In genomic region chr16:74768239-74768638, GRCh38 we compare ENCODE assay signal across 18 cellular contexts. TPM values are rescaled to one million over a fixed set of nuclear protein-coding genes. Genes with fewer than 3 reads are reported as not detected.
DNase-seq lines count a peak whose midpoint lies in the region; ATAC-seq, FAIRE-seq and TF ChIP-seq lines count a peak whose summit lies in the region.
"Had no signal": no experiment of that assay in that cellular context is flagged by ENCODE, and none has a peak within 500 bp of the region (broad histone marks: within the 10 kb centered on the region; RNA-seq: fewer than 3 reads in every experiment).

No MANE protein-coding gene starts in this region.

- RAD21 ChIA-PET in HCT116 (lab: Charles Lee; ENCODE audit: low non-redundant PET in 1 of 2, low total read pairs in 2 of 2, uncharacterized antibody in 2 of 2, unreplicated experiment in 2 of 2) = no interaction called here

- H3K79me2 ChIP-seq in HCT116 (ENCODE audit: insufficient read depth, low read length) = no peaks in the 10 kb centered on the region

- no peak overlapping the region for H3K9ac ChIP-seq in HCT116 (ENCODE audit: low read length)
- H3K9ac ChIP-seq: BLaER1 treated with 17β-estradiol and CSF1 and Interleukin-3, amounts not matched to agents 10 nM and 100 nM had no signal

- H3K27ac ChIP-seq in A549 (no peak overlapping the region), HCT116 (ENCODE audit: low read depth, low read length) (no peak overlapping the region), upper lobe of right lung (no peak overlapping the region)
- H3K27ac ChIP-seq: BLaER1 treated with 17β-estradiol and CSF1 and Interleukin-3, amounts not matched to agents 10 nM and 100 nM had no signal

- intact Hi-C loops in HCT116 (cut with micrococcal nuclease) (no loop called here), upper lobe of right lung (cut with DNase I) (no loop called here)

- peak; percentile 35 to 60; a peak in 3 of 6 replicates for ATAC-seq in A549
- 0 out of 2 replicates have a peak, but pooled peaks have one; percentile 37 for ATAC-seq in HCT116
- no peak for ATAC-seq in upper lobe of right lung
- no peak for ATAC-seq in stimulated activated naive CD8-positive, alpha-beta T cell treated with anti-CD3 and anti-CD28 coated beads, Interleukin-15, Interleukin-2, amounts not matched to agents 100 U/mL and 50 U/mL, for 24 hours
- ATAC-seq: GM12878, K562 had no signal

- TF ChIP-seq RAD21 in A549 (conservative IDR thresholded peaks at IDR 0.05 in 1 of 2, IDR thresholded peaks at IDR 0.05 in 1 of 2) (no peak), HCT116 (IDR thresholded peaks at IDR 0.05; ENCODE audit: low read depth) (no peak)

- CTCF ChIA-PET in A549 (lab: Yijun Ruan, JAX) = interaction anchor here (1.0 to 2.1 kb wide), 4 partner anchors 35 to 94 kb away, joined by 3 to 8 read pairs (median 4); no protein-coding TSS in a partner anchor
- CTCF ChIA-PET in HCT116 (lab: Charles Lee) = no interaction called here

- H3K4me1 ChIP-seq in A549 = peaks cover 3% of the 10 kb centered on the region; the same call in 1 of the 3 replicates
- peaks cover 5 to 14% of the 10 kb centered on the region in 2 experiments; a peak in 3 of 4 replicates for H3K4me1 ChIP-seq in HCT116 (ENCODE audit: control insufficient read depth in 1 of 2, insufficient read depth in 2 of 2, low read length in 2 of 2)
- H3K4me1 ChIP-seq in upper lobe of right lung = no peaks in the 10 kb centered on the region

- H4K20me1 ChIP-seq in HCT116 (ENCODE audit: insufficient read depth) = no peaks in the 10 kb centered on the region
- H4K20me1 ChIP-seq: BLaER1 treated with 17β-estradiol and CSF1 and Interleukin-3, amounts not matched to agents 10 nM and 100 nM had no signal

- FAIRE-seq in A549 (lab: Jason Lieb, UNC) (no peak), RCC 7860 (lab: Jason Lieb, UNC) (no peak)
- FAIRE-seq: GM12878, GM18507, HTR-8/SVneo, K562 had no signal

- no peaks in the 10 kb centered on the region for H3K9me2 ChIP-seq in HCT116 (ENCODE audit: insufficient read depth)

- H3K36me3 ChIP-seq in HCT116 (ENCODE audit: control insufficient read depth in 1 of 2, insufficient read depth in 2 of 2, low read length in 2 of 2) (no peaks in the 10 kb centered on the region), upper lobe of right lung (no peaks in the 10 kb centered on the region)
- H3K36me3 ChIP-seq: BLaER1 treated with 17β-estradiol and CSF1 and Interleukin-3, amounts not matched to agents 10 nM and 100 nM had no signal

- H2AFZ ChIP-seq in HCT116 (ENCODE audit: low read depth, low read length, poor library complexity, severe bottlenecking) = no peak overlapping the region

- TF ChIP-seq EP300 in A549 (IDR thresholded peaks at IDR 0.05) = no peak

- no peaks in the 10 kb centered on the region for H3K27me3 ChIP-seq in HCT116 (ENCODE audit: insufficient read depth, low read length)
- peaks cover 14% of the 10 kb centered on the region for H3K27me3 ChIP-seq in upper lobe of right lung

- TF ChIP-seq CTCF in A549 (IDR thresholded peaks at IDR 0.05) (no peak), HCT116 (IDR thresholded peaks at IDR 0.05 in 2 of 3, conservative IDR thresholded peaks at IDR 0.05 in 1 of 3; ENCODE audit: borderline replicate concordance in 1 of 3, insufficient read depth in 1 of 3, low read depth in 2 of 3, low read length in 2 of 3) (no peak), upper lobe of right lung (IDR thresholded peaks at IDR 0.05) (no peak)

- DNase-seq in A549 (ENCODE audit: low read depth in 1 of 2, low spot score in 1 of 2) (no peak), HCT116 (ENCODE audit: low read depth, low spot score) (no peak), mesenteric fat pad (ENCODE audit: low spot score) (peak; percentile 62), upper lobe of right lung (peak; percentile 43), NCI-H2196 (lab: John Stamatoyannopoulos, UW; ENCODE audit: unreplicated experiment) (no peak), RCC 7860 (ENCODE audit: low spot score) (no peak)
- DNase-seq in stimulated activated naive CD8-positive, alpha-beta T cell treated with anti-CD3 and anti-CD28 coated beads, Interleukin-15, Interleukin-2, amounts not matched to agents 100 U/mL and 50 U/mL, for 24 hours = no peak
- DNase-seq: 8988T; ACHN; CD4-positive, alpha-beta T cell; DMS79; H9 had no signal

- POLR2A ChIA-PET in A549 (lab: Yijun Ruan, JAX) = no interaction called here
- POLR2A ChIA-PET in HCT116 (lab: Charles Lee) = no interaction called here

- TF ChIP-seq POLR2A in A549 (IDR thresholded peaks at IDR 0.05; ENCODE audit: low read length) = no peak
- TF ChIP-seq POLR2A in HCT116 (IDR thresholded peaks at IDR 0.05; ENCODE audit: borderline replicate concordance, extremely low read depth, insufficient read depth, insufficient read length) = no peak

- WGBS in A549 (ENCODE audit: missing lambda C conversion rate) = 87% methylated on average over 6 of the region's 6 CpGs

- no TSS peak for BruUV-seq in HCT116 (replicated peaks; lab: Mats Ljungman, UMichigan)

- H3K9me3 ChIP-seq in A549 (no peaks in the 10 kb centered on the region), HCT116 (ENCODE audit: control insufficient read depth in 1 of 2, insufficient read depth in 1 of 2, low read depth in 1 of 2, low read length in 2 of 2) (no peaks in the 10 kb centered on the region), upper lobe of right lung (no peaks in the 10 kb centered on the region)
- H3K9me3 ChIP-seq: BLaER1 treated with 17β-estradiol and CSF1 and Interleukin-3, amounts not matched to agents 10 nM and 100 nM had no signal

- H3K4me3 ChIP-seq in A549 = no peak overlapping the region
- H3K4me3 ChIP-seq in HCT116 (replicated peaks in 1 of 2; ENCODE audit: low read depth in 1 of 2, low read length in 2 of 2) = no peak overlapping the region
- no peak overlapping the region for H3K4me3 ChIP-seq in upper lobe of right lung
- H3K4me3 ChIP-seq: BLaER1 treated with 17β-estradiol and CSF1 and Interleukin-3, amounts not matched to agents 10 nM and 100 nM; GM12878; K562 had no signal

- H3K4me2 ChIP-seq in A549 (no peak overlapping the region), HCT116 (ENCODE audit: low read length) (no peak overlapping the region)
- H3K4me2 ChIP-seq: BLaER1 treated with 17β-estradiol and CSF1 and Interleukin-3, amounts not matched to agents 10 nM and 100 nM had no signal

TF ChIP-seq in A549, 52 proteins besides CTCF, POLR2A, EP300 and RAD21 (continues in another document):
- no peak for TF ChIP-seq HDAC2 (IDR thresholded peaks at IDR 0.05)
- TF ChIP-seq PHF8 (IDR thresholded peaks at IDR 0.05; ENCODE audit: borderline replicate concordance, low read depth) = no peak
- TF ChIP-seq RARB (CRISPR knock-in tag; IDR thresholded peaks at IDR 0.05) = no peak
- TF ChIP-seq HEYL (CRISPR knock-in tag; IDR thresholded peaks at IDR 0.05) = no peak
- TF ChIP-seq ATOH8 (CRISPR knock-in tag; IDR thresholded peaks at IDR 0.05; ENCODE audit: low read depth) = no peak
- TF ChIP-seq FOSL2 (IDR thresholded peaks at IDR 0.05) = no peak
- no peak for TF ChIP-seq FOSL2 (CRISPR knock-in tag; IDR thresholded peaks at IDR 0.05)
- TF ChIP-seq ESRRA (IDR thresholded peaks at IDR 0.05; ENCODE audit: borderline replicate concordance, low read length) = no peak
- no peak for TF ChIP-seq CBX8 (IDR thresholded peaks at IDR 0.05)
- no peak for TF ChIP-seq HOXA7 (CRISPR knock-in tag; IDR thresholded peaks at IDR 0.05)
- no peak for TF ChIP-seq HES2 (IDR thresholded peaks at IDR 0.05)
- TF ChIP-seq BHLHE40 (IDR thresholded peaks at IDR 0.05; ENCODE audit: low read depth, low read length) = no peak

TF ChIP-seq in HCT116, 20 proteins besides CTCF, POLR2A, EP300 and RAD21 (continues in another document):
- TF ChIP-seq SIN3A (IDR thresholded peaks at IDR 0.05; ENCODE audit: low read depth) (no peak), JUND (IDR thresholded peaks at IDR 0.05) (no peak), YY1 (IDR thresholded peaks at IDR 0.05; ENCODE audit: extremely low read depth, insufficient replicate concordance, low read depth, low read length) (no peak), ZFX (IDR thresholded peaks at IDR 0.05) (no peak), POLR2AphosphoS5 (IDR thresholded peaks at IDR 0.05; ENCODE audit: low read depth, low read length) (no peak), FOSL1 (IDR thresholded peaks at IDR 0.05; ENCODE audit: low read depth) (no peak), CEBPB (IDR thresholded peaks at IDR 0.05; ENCODE audit: low read depth) (no peak), CBX3 (IDR thresholded peaks at IDR 0.05; ENCODE audit: low read depth) (no peak), ZBTB33 (IDR thresholded peaks at IDR 0.05; ENCODE audit: extremely low read depth, insufficient replicate concordance, low read length) (no peak), TCF7L2 (IDR thresholded peaks at IDR 0.05; ENCODE audit: borderline replicate concordance, extremely low read depth, insufficient read depth, insufficient read length) (no peak), MAX (IDR thresholded peaks at IDR 0.05) (no peak), EZH2 (IDR thresholded peaks at IDR 0.05) (no peak), EZH2phosphoT487 (IDR thresholded peaks at IDR 0.05; ENCODE audit: borderline replicate concordance) (no peak), SP1 (IDR thresholded peaks at IDR 0.05; ENCODE audit: low read depth) (no peak)

RNA-seq across cellular contexts. Expression of gene FA2H, which starts 6.4 kb away (rescaled TPM):
- 7.1 and 11.0 TPM in 2 replicates for polyA plus RNA-seq in A549 (2011; rRNA removed)
- 9.9 and 14.4 TPM in 2 replicates for polyA plus RNA-seq in A549 (2012; cell fraction: cytosol; rRNA removed)
- 15.7 and 23.4 TPM in 2 replicates for polyA plus RNA-seq in A549 (2012; cell fraction: nucleus; rRNA removed)
- polyA plus RNA-seq in A549 (2017; fragmentation: RNase III; extraction: RNeasy Plus Mini Kit Qiagen cat#74134 plus additional on column Dnase treatment) = 5.3 to 9.2 TPM (median 5.6 TPM) in 3 replicates
- 15.0 and 20.6 TPM in 2 replicates for polyA minus RNA-seq in A549 (2011; rRNA and poly(A)+ RNA removed)
- 11.1 TPM for total RNA-seq in HCT116 (2021; ENCODE audit: unreplicated experiment)
- polyA plus RNA-seq in HCT116 (2012) = 15.0 and 21.9 TPM in 2 replicates
- not detected for total RNA-seq in mesenteric fat pad
- 2.1 TPM for total RNA-seq in upper lobe of right lung
- total RNA-seq: CD4-positive, alpha-beta T cell; G401; K562 had no signal
- polyA plus RNA-seq: K562 had no signal

Comparison
In these comparisons a context has a peak if more than half of its experiments do, and no peak if none do; other contexts are left out.
1. ATAC-seq: peak in A549 (2 of 2) and HCT116 (single experiment); none in upper lobe of right lung (single experiment) and stimulated activated naive CD8-positive, alpha-beta T cell treated with anti-CD3 and anti-CD28 coated beads, Interleukin-15, Interleukin-2, amounts not matched to agents 100 U/mL and 50 U/mL, for 24 hours (single experiment).
2. DNase-seq: peak in mesenteric fat pad (single experiment) and upper lobe of right lung (single experiment); none in A549 (0 of 2), HCT116 (single experiment), NCI-H2196 (single experiment), stimulated activated naive CD8-positive, alpha-beta T cell treated with anti-CD3 and anti-CD28 coated beads, Interleukin-15, Interleukin-2, amounts not matched to agents 100 U/mL and 50 U/mL, for 24 hours (single experiment) and RCC 7860 (single experiment).